In genomic region chr7:27662490-27663205, GRCh38 we compare ENCODE assay signal across 8 cellular contexts. TPM values are rescaled to one million over a fixed set of nuclear protein-coding genes. Genes with fewer than 3 reads are reported as not detected.
DNase-seq lines count a peak whose midpoint lies in the region; TF ChIP-seq lines count a peak whose summit lies in the region.

TSS of gene HIBADH (minus strand) at chr7:27662883. CDS start at chr7:27662788, 95 bp downstream.

- H3K4me1 ChIP-seq in DOHH2 (ENCODE audit: control insufficient read depth, low read length) (peaks cover 20% of the 10 kb centered on the region), GM23248 (ENCODE audit: insufficient read depth) (peaks cover 12% of the 10 kb centered on the region; the same call in 1 of the 2 replicates), esophagus squamous epithelium (peaks cover 0 to 33% (median 6%) of the 10 kb centered on the region in 3 donors)

- WGBS in GM23248 (ENCODE audit: low coverage in 1 of 2, low lambda C conversion rate in 2 of 2, missing lambda C conversion rate in 2 of 2), 2 experiments = 0 to 1% methylated on average over 58 to 66 of the region's 67 CpGs
- 0% methylated on average over 6 to 14 of the region's 67 CpGs for WGBS in esophagus squamous epithelium, 2 donors

- H3K9me3 Mint-ChIP-seq in activated T-helper 1 cell treated with anti-CD3 and anti-CD28 coated beads, Interleukin-12 subunit alpha, Interleukin-12 subunit beta, Interleukin-2, Interleukin-4 antibody, amounts not matched to agents 30 ng/mL and 10 ng/mL and 1 ng/mL, durations not matched to agents 14 hours and 24 hours and 36 hours = peaks cover 5% of the 10 kb centered on the region

- TF ChIP-seq POLR2A in esophagus squamous epithelium (IDR thresholded peaks at IDR 0.05) = peak in 3 of 4 donors; percentile 33 to 96 (median 84)

- DNase-seq in GM23248 (peak; percentile 99), Kasumi-1 (lab: John Stamatoyannopoulos, UW) (peak; percentile 99 to 100), RPMI7951 (ENCODE audit: low read depth) (peak; percentile 100), esophagus squamous epithelium (lab: John Stamatoyannopoulos, UW) (peak; percentile 93), myocyte (ENCODE audit: low read depth) (peak; percentile 100)
- DNase-seq in activated T-helper 1 cell treated with anti-CD3 and anti-CD28 coated beads, Interleukin-12 subunit alpha, Interleukin-12 subunit beta, Interleukin-2, Interleukin-4 antibody, amounts not matched to agents 30 ng/mL and 10 ng/mL and 1 ng/mL, durations not matched to agents 14 hours and 24 hours and 36 hours (ENCODE audit: low spot score) = peak; percentile 96
- peak; percentile 86 to 92 for DNase-seq in stimulated activated CD8-positive, alpha-beta memory T cell treated with anti-CD3 and anti-CD28 coated beads, Interleukin-7, amount 100 ng/mL, for 48 hours (ENCODE audit: extremely low read depth in 1 of 2, low read depth in 1 of 2)

- H3K4me3 ChIP-seq in DOHH2 (ENCODE audit: low read length) = peak within 1 kb of the TSS; percentile 94
- peak within 1 kb of the TSS; percentile 94 for H3K4me3 ChIP-seq in GM23248
- H3K4me3 ChIP-seq in esophagus squamous epithelium = peak within 1 kb of the TSS; percentile 75 to 99 (median 85)

- H3K36me3 Mint-ChIP-seq in activated T-helper 1 cell treated with anti-CD3 and anti-CD28 coated beads, Interleukin-12 subunit alpha, Interleukin-12 subunit beta, Interleukin-2, Interleukin-4 antibody, amounts not matched to agents 30 ng/mL and 10 ng/mL and 1 ng/mL, durations not matched to agents 14 hours and 24 hours and 36 hours (ENCODE audit: low read depth) = peaks cover 2% of the 10 kb centered on the region

- peaks cover 30% of the 10 kb centered on the region for H3K4me1 Mint-ChIP-seq in activated T-helper 1 cell treated with anti-CD3 and anti-CD28 coated beads, Interleukin-12 subunit alpha, Interleukin-12 subunit beta, Interleukin-2, Interleukin-4 antibody, amounts not matched to agents 30 ng/mL and 10 ng/mL and 1 ng/mL, durations not matched to agents 14 hours and 24 hours and 36 hours (ENCODE audit: low read depth)

- peak within 1 kb of the TSS; percentile 81 for H3K27ac Mint-ChIP-seq in activated T-helper 1 cell treated with anti-CD3 and anti-CD28 coated beads, Interleukin-12 subunit alpha, Interleukin-12 subunit beta, Interleukin-2, Interleukin-4 antibody, amounts not matched to agents 30 ng/mL and 10 ng/mL and 1 ng/mL, durations not matched to agents 14 hours and 24 hours and 36 hours

- H3K9me3 ChIP-seq in DOHH2 (ENCODE audit: control insufficient read depth, insufficient read depth, low read length) = no peaks in the 10 kb centered on the region
- no peaks in the 10 kb centered on the region for H3K9me3 ChIP-seq in GM23248 (ENCODE audit: low read depth)
- no peaks in the 10 kb centered on the region for H3K9me3 ChIP-seq in esophagus squamous epithelium

- H3F3A ChIP-seq in DOHH2 (ENCODE audit: control insufficient read depth, insufficient read depth) (no peaks in the 10 kb centered on the region), GM23248 (ENCODE audit: insufficient read depth) (peaks cover 6% of the 10 kb centered on the region; the same call in 1 of the 2 replicates)

- H3K79me2 ChIP-seq in DOHH2 (ENCODE audit: control insufficient read depth, low read length) = peaks cover 15% of the 10 kb centered on the region
- H3K79me2 ChIP-seq in GM23248 (ENCODE audit: insufficient read depth) = peaks cover 46% of the 10 kb centered on the region

- peak; percentile 21 for TF ChIP-seq CTCF in DOHH2 (IDR thresholded peaks at IDR 0.05; ENCODE audit: low read depth, low read length, poor library complexity, severe bottlenecking)
- TF ChIP-seq CTCF in esophagus squamous epithelium (IDR thresholded peaks at IDR 0.05) = peak in 4 of 6 experiments; percentile 31 to 41 (median 38)

- in situ Hi-C loops in GM23248 (cut with MboI) = no loop called here

- H3K27ac ChIP-seq in DOHH2 (ENCODE audit: low read depth, low read length) = peak within 1 kb of the TSS; percentile 31; the same call in 1 of the 2 replicates
- H3K27ac ChIP-seq in GM23248 = peak within 1 kb of the TSS; percentile 88
- H3K27ac ChIP-seq in esophagus squamous epithelium = peak within 1 kb of the TSS; percentile 83 to 94 (median 90)

- H3K36me3 ChIP-seq in DOHH2 (ENCODE audit: control insufficient read depth, low read length) (peaks cover 6% of the 10 kb centered on the region), GM23248 (ENCODE audit: low read depth) (peaks cover 4% of the 10 kb centered on the region; the same call in 1 of the 2 replicates), esophagus squamous epithelium (no peaks in the 10 kb centered on the region)

- H3K9me2 ChIP-seq in DOHH2 (replicated peaks; ENCODE audit: control insufficient read depth, low read length) (no peaks in the 10 kb centered on the region), GM23248 (ENCODE audit: insufficient read depth) (no peaks in the 10 kb centered on the region)

- no peaks in the 10 kb centered on the region for H3K27me3 Mint-ChIP-seq in activated T-helper 1 cell treated with anti-CD3 and anti-CD28 coated beads, Interleukin-12 subunit alpha, Interleukin-12 subunit beta, Interleukin-2, Interleukin-4 antibody, amounts not matched to agents 30 ng/mL and 10 ng/mL and 1 ng/mL, durations not matched to agents 14 hours and 24 hours and 36 hours (ENCODE audit: insufficient read depth)

- H3K4me3 Mint-ChIP-seq in activated T-helper 1 cell treated with anti-CD3 and anti-CD28 coated beads, Interleukin-12 subunit alpha, Interleukin-12 subunit beta, Interleukin-2, Interleukin-4 antibody, amounts not matched to agents 30 ng/mL and 10 ng/mL and 1 ng/mL, durations not matched to agents 14 hours and 24 hours and 36 hours = peak within 1 kb of the TSS; percentile 86

- H3K9ac ChIP-seq in GM23248 = peak within 1 kb of the TSS; percentile 90

- H4K20me1 ChIP-seq in DOHH2 (ENCODE audit: control insufficient read depth, insufficient read depth, low read depth, low read length) = no peaks in the 10 kb centered on the region
- H4K20me1 ChIP-seq in GM23248 (ENCODE audit: insufficient read depth) = no peaks in the 10 kb centered on the region

- no peaks in the 10 kb centered on the region for H3K27me3 ChIP-seq in DOHH2 (ENCODE audit: control insufficient read depth, low read length)
- no peaks in the 10 kb centered on the region for H3K27me3 ChIP-seq in GM23248 (replicated peaks; ENCODE audit: insufficient read depth)
- H3K27me3 ChIP-seq in esophagus squamous epithelium = no peaks in the 10 kb centered on the region

- peak within 1 kb of the TSS; percentile 82 for H2AFZ ChIP-seq in GM23248

- intact Hi-C loops in activated T-helper 1 cell treated with anti-CD3 and anti-CD28 coated beads, Interleukin-12 subunit alpha, Interleukin-12 subunit beta, Interleukin-2, Interleukin-4 antibody, amounts not matched to agents 30 ng/mL and 10 ng/mL and 1 ng/mL, durations not matched to agents 14 hours and 24 hours and 36 hours (cut with micrococcal nuclease) = loop anchor here (1.0 to 10.0 kb wide), 9 partner anchors 16 to 1800 kb away; partner anchors contain the start of genes CBX3 and HNRNPA2B1
- intact Hi-C loops in esophagus squamous epithelium (cut with DNase I) = no loop called here

- H3K4me2 ChIP-seq in DOHH2 (ENCODE audit: low read length) = peak within 1 kb of the TSS; percentile 92
- peak within 1 kb of the TSS; percentile 100 for H3K4me2 ChIP-seq in GM23248 (ENCODE audit: unreplicated experiment)

RNA-seq across cellular contexts. Expression of gene HIBADH, which starts in this region (rescaled TPM):
- 70.1 and 70.9 TPM in 2 replicates for total RNA-seq in GM23248 (2014; rRNA removed; shearing (Covaris generic))
- 87.0 and 96.3 TPM in 2 replicates for polyA plus RNA-seq in GM23248 (2016; fragmentation: Nextera tagmentation; extraction: Ambion mirVana)
- 80.4 and 86.2 TPM in 2 replicates for total RNA-seq in RPMI7951 (2014; rRNA removed; shearing (Covaris generic))
- 21.0 and 21.2 TPM in 2 replicates for total RNA-seq in activated T-helper 1 cell treated with anti-CD3 and anti-CD28 coated beads, Interleukin-12 subunit alpha, Interleukin-12 subunit beta, Interleukin-2, Interleukin-4 antibody, amounts not matched to agents 30 ng/mL and 10 ng/mL and 1 ng/mL, durations not matched to agents 14 hours and 24 hours and 36 hours
- total RNA-seq in esophagus squamous epithelium (10 to 100 TPM in 2 of 4 donors, 1 to 10 TPM in 2; 8.0 to 22.1 (median 14.8) TPM), myocyte (90.2 and 92.0 TPM in 2 replicates)
- polyA plus RNA-seq in myocyte (2012) = 74.2 TPM

Comparison
In these comparisons a context has a peak if more than half of its experiments do, and no peak if none do; other contexts are left out.
1. Peak in every context shown above with its lines: DNase-seq, H3K4me3 ChIP-seq and H3K27ac ChIP-seq.
2. H3K27ac ChIP-seq: peak in every context shown above with its lines; median percentile 90 in esophagus squamous epithelium; 88 in GM23248; 31 in DOHH2.